1 cellular context compared by ENCODE assay signal in genomic region chr2:70921839-70922590, GRCh38.
A peak's percentile ranks its signal among the peaks of the same experiment; 100 is the strongest.
TF ChIP-seq lines count a peak whose summit lies in the region.

No MANE protein-coding gene starts in this region.

TF ChIP-seq in HepG2, 621 proteins besides CTCF, POLR2A, EP300 and RAD21 (continued from another document):
- TF ChIP-seq ZNF761 (CRISPR knock-in tag; conservative IDR thresholded peaks at IDR 0.05) (no peak), GPBP1L1 (CRISPR knock-in tag; IDR thresholded peaks at IDR 0.05) (no peak), ATF7 (IDR thresholded peaks at IDR 0.05) (peak; percentile 85), ATF7 (CRISPR knock-in tag; IDR thresholded peaks at IDR 0.05) (no peak), ASH2L (IDR thresholded peaks at IDR 0.05; ENCODE audit: insufficient read length, low read depth, low read length) (no peak), MED8 (CRISPR knock-in tag; IDR thresholded peaks at IDR 0.05; ENCODE audit: insufficient replicate concordance) (no peak), ZFP91 (CRISPR knock-in tag; IDR thresholded peaks at IDR 0.05; ENCODE audit: borderline replicate concordance) (0 out of 2 replicates have a peak, but pooled peaks have one; percentile 13), ATF7-NPFF (CRISPR knock-in tag; IDR thresholded peaks at IDR 0.05; ENCODE audit: low read depth) (no peak), JUND (CRISPR knock-in tag; IDR thresholded peaks at IDR 0.05) (no peak), ZNF235 (CRISPR knock-in tag; IDR thresholded peaks at IDR 0.05; ENCODE audit: borderline replicate concordance) (no peak), YEATS4 (CRISPR knock-in tag; IDR thresholded peaks at IDR 0.05; ENCODE audit: borderline replicate concordance) (no peak), ZNF296 (CRISPR knock-in tag; conservative IDR thresholded peaks at IDR 0.05) (no peak), RERE (CRISPR knock-in tag; IDR thresholded peaks at IDR 0.05; ENCODE audit: low read depth) (no peak), ETV5 (CRISPR knock-in tag; IDR thresholded peaks at IDR 0.05; ENCODE audit: borderline replicate concordance) (peak; percentile 68; the same call in 1 of the 2 replicates), MED1 (CRISPR knock-in tag; IDR thresholded peaks at IDR 0.05) (no peak), ZNF768 (CRISPR knock-in tag; IDR thresholded peaks at IDR 0.05) (peak; percentile 90), KDM5B (CRISPR knock-in tag; IDR thresholded peaks at IDR 0.05; ENCODE audit: borderline replicate concordance) (no peak), ZNF17 (CRISPR knock-in tag; IDR thresholded peaks at IDR 0.05) (no peak), HNF1A (IDR thresholded peaks at IDR 0.05; ENCODE audit: low read depth) (no peak), HNF1A (CRISPR knock-in tag; IDR thresholded peaks at IDR 0.05; ENCODE audit: borderline replicate concordance) (no peak), ARNTL (CRISPR knock-in tag; IDR thresholded peaks at IDR 0.05) (0 out of 2 replicates have a peak, but pooled peaks have one; percentile 32), ZNF850 (CRISPR knock-in tag; conservative IDR thresholded peaks at IDR 0.05) (no peak), KDM4B (CRISPR knock-in tag; IDR thresholded peaks at IDR 0.05) (no peak), PBX3 (CRISPR knock-in tag; IDR thresholded peaks at IDR 0.05; ENCODE audit: borderline replicate concordance) (no peak), ZNF737 (CRISPR knock-in tag; IDR thresholded peaks at IDR 0.05; ENCODE audit: borderline replicate concordance) (no peak)
TF ChIP-seq in HepG2: peak in this region for 13.
